18 cellular contexts compared by ENCODE assay signal in the genomic region with DNA sequence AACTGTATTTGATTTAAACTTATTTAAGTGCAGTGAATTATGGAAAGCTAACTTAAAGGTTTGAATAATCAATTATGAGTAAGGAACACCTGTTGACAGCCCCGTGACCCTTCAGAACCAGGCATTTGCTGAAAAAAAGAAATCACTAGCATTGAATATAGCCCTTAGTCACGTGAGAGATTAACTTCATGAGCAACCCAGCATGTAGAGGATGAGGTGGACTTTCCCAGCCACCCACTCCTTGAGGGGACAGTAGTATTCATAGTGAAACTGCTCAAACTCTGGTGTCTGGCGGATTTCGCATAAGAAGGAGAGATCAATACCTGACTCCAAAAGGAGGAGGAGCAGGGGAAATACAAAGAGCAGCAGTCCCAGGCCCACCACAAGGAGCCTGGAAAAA.
A peak's percentile ranks its signal among the peaks of the same experiment; 100 is the strongest.
DNase-seq lines count a peak whose midpoint lies in the region; ATAC-seq and TF ChIP-seq lines count a peak whose summit lies in the region.
"Had no signal": no experiment of that assay in that cellular context is flagged by ENCODE, and none has a peak within 500 bp of the region (broad histone marks: within the 10 kb centered on the region; RNA-seq: fewer than 3 reads in every experiment).

No MANE protein-coding gene starts in this region.

- no peak overlapping the region for H3K27ac ChIP-seq in SK-N-SH (ENCODE audit: low read depth in 2 of 2, low read length in 1 of 2)
- H3K27ac ChIP-seq: esophagus squamous epithelium had no signal

- H3K9ac ChIP-seq in SK-N-SH, result no peak overlapping the region

- CTCF ChIA-PET in SK-N-SH (lab: Yijun Ruan, JAX), result interaction anchor here (0.8 to 1.0 kb wide), 2 partner anchors 335 to 373 kb away, joined by 3 read pairs; no protein-coding TSS in a partner anchor

- H3K4me1 ChIP-seq in SK-N-SH (ENCODE audit: control insufficient read depth in 1 of 2, insufficient read depth in 2 of 2, low read depth in 1 of 2, low read length in 1 of 2), result no peaks in the 10 kb centered on the region
- H3K4me1 ChIP-seq: esophagus squamous epithelium had no signal

- no peak for TF ChIP-seq RAD21 in SK-N-SH (IDR thresholded peaks at IDR 0.05; ENCODE audit: low read length)

- no peaks in the 10 kb centered on the region for H4K20me1 ChIP-seq in SK-N-SH (ENCODE audit: insufficient read depth)

- H2AFZ ChIP-seq in SK-N-SH (ENCODE audit: low read depth), result no peak overlapping the region

- WGBS in SK-N-SH (ENCODE audit: low lambda C conversion rate), result 76% methylated on average over 4 of the region's 4 CpGs

- H3K9me3 ChIP-seq in SK-N-SH, result no peaks in the 10 kb centered on the region
- H3K9me3 ChIP-seq: esophagus squamous epithelium had no signal

- peaks cover 0 to 6% of the 10 kb centered on the region in 2 experiments for H3K36me3 ChIP-seq in SK-N-SH (replicated peaks in 1 of 2; ENCODE audit: control insufficient read depth in 1 of 2, insufficient read depth in 2 of 2, low read length in 1 of 2)
- H3K36me3 ChIP-seq: esophagus squamous epithelium had no signal

- H3K4me2 ChIP-seq in SK-N-SH, result no peak overlapping the region

- TF ChIP-seq CTCF in SK-N-SH (IDR thresholded peaks at IDR 0.05), result no peak

- 0 out of 2 replicates have a peak, but pooled peaks cover 1% of the 10 kb centered on the region for H3K79me2 ChIP-seq in SK-N-SH (ENCODE audit: insufficient read depth)

- DNase-seq in SK-N-SH, result no peak
- no peak for DNase-seq in activated naive CD4-positive, alpha-beta T cell treated with anti-CD3 and anti-CD28 coated beads, Interleukin-2, amount 50 U/mL, for 16 hours
- no peak for DNase-seq in effector CD4-positive, alpha-beta T cell
- DNase-seq: activated CD4-positive, alpha-beta T cell treated with anti-CD3 and anti-CD28 coated beads, Interleukin-2, amount 50 U/mL, for 4 hours; activated naive CD4-positive, alpha-beta T cell treated with anti-CD3 and anti-CD28 coated beads for 36 hours; CD8-positive, alpha-beta T cell; effector memory CD8-positive, alpha-beta T cell; esophagus squamous epithelium; left colon; NCI-H1105; NCI-H748 treated with DMSO at 0.1 percent for 48 hours; SHP77; stimulated activated CD4-positive, alpha-beta T cell treated with anti-CD3 and anti-CD28 coated beads, Interleukin-2, amount 100 ng/mL, for 24 hours had no signal

- H3K27me3 ChIP-seq in SK-N-SH (ENCODE audit: insufficient read depth), result no peaks in the 10 kb centered on the region
- H3K27me3 ChIP-seq: esophagus squamous epithelium had no signal

- POLR2A ChIA-PET in SK-N-SH (lab: Yijun Ruan, JAX), result no interaction called here

- no peaks in the 10 kb centered on the region for H3K9me2 ChIP-seq in SK-N-SH

- no peaks in the 10 kb centered on the region for H3F3A ChIP-seq in SK-N-SH (replicated peaks; ENCODE audit: insufficient read depth)

- TF ChIP-seq EP300 in SK-N-SH (IDR thresholded peaks at IDR 0.05; ENCODE audit: borderline replicate concordance in 1 of 2, low read depth in 1 of 2, low read length in 1 of 2), result no peak

- peak; percentile 76 for ATAC-seq in GM18508 (IDR thresholded peaks at IDR 0.05; ENCODE audit: insufficient read depth, unreplicated experiment)
- peak; percentile 93 for ATAC-seq in GM19463 (IDR thresholded peaks at IDR 0.05; ENCODE audit: unreplicated experiment)
- peak; percentile 71 for ATAC-seq in HG02870 (IDR thresholded peaks at IDR 0.05; ENCODE audit: unreplicated experiment)
- peak; percentile 84 for ATAC-seq in HG03469 (IDR thresholded peaks at IDR 0.05; ENCODE audit: unreplicated experiment)
- ATAC-seq in GM21786 (IDR thresholded peaks at IDR 0.05; ENCODE audit: unreplicated experiment), result no peak
- ATAC-seq: CD8-positive, alpha-beta T cell; effector memory CD8-positive, alpha-beta T cell; left colon had no signal

- no peak overlapping the region for H3K4me3 ChIP-seq in SK-N-SH (ENCODE audit: low read depth in 2 of 2, low read length in 1 of 2)
- H3K4me3 ChIP-seq: esophagus squamous epithelium had no signal

TF ChIP-seq in SK-N-SH, 30 proteins besides CTCF, POLR2A, EP300 and RAD21:
- TF ChIP-seq, protein P1, sequence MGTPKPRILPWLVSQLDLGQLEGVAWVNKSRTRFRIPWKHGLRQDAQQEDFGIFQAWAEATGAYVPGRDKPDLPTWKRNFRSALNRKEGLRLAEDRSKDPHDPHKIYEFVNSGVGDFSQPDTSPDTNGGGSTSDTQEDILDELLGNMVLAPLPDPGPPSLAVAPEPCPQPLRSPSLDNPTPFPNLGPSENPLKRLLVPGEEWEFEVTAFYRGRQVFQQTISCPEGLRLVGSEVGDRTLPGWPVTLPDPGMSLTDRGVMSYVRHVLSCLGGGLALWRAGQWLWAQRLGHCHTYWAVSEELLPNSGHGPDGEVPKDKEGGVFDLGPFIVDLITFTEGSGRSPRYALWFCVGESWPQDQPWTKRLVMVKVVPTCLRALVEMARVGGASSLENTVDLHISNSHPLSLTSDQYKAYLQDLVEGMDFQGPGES (IDR thresholded peaks at IDR 0.05; ENCODE audit: low read depth, low read length), result no peak
- no peak for TF ChIP-seq GABPA (IDR thresholded peaks at IDR 0.05; ENCODE audit: low read depth)
